ENCODE assay signal across 1 cellular context in genomic region chr16:74268372-74268782, GRCh38.
TF ChIP-seq lines count a peak whose summit lies in the region.

No MANE protein-coding gene starts in this region.

TF ChIP-seq in HEK293T, 16 proteins besides CTCF, POLR2A, EP300 and RAD21 (continued from another document):
- TF ChIP-seq PKNOX1 (IDR thresholded peaks at IDR 0.05) (peak; percentile 96), BHLHE40 (IDR thresholded peaks at IDR 0.05; ENCODE audit: borderline replicate concordance) (no peak), FOXA1 (IDR thresholded peaks at IDR 0.05) (no peak), FOXK2 (IDR thresholded peaks at IDR 0.05) (no peak)
